29 cellular contexts compared by ENCODE assay signal in the genomic region with DNA sequence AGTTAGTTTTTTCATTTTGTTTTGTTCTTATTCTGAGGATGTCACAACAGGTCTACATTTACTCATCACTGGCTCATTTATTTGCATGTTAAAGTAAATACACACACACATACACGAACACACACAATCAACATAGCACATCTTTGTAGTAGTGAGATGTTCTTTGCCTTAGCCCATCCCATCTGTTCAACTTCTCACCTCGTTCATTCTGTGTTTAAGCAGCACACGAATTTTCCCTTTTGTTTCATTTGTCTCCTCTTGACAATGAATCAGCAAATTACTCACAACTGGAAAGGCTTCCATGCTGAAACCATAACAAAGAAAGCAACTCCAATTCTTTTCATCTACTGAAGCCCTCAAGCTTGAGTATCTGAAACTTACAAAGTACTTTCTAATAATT.
DNase-seq lines count a peak whose midpoint lies in the region; ATAC-seq, FAIRE-seq and TF ChIP-seq lines count a peak whose summit lies in the region.
"Had no signal": no experiment of that assay in that cellular context is flagged by ENCODE, and none has a peak within 500 bp of the region (broad histone marks: within the 10 kb centered on the region; RNA-seq: fewer than 3 reads in every experiment).

No MANE protein-coding gene starts in this region.

- CTCF ChIA-PET in activated CD8-positive, alpha-beta T cell treated with anti-CD3 and anti-CD28 coated beads for 36 hours (lab: Charles Lee) = no interaction called here

- ATAC-seq in activated CD8-positive, alpha-beta T cell treated with anti-CD3 and anti-CD28 coated beads for 36 hours = no peak
- ATAC-seq in stimulated activated naive CD8-positive, alpha-beta T cell treated with anti-CD3 and anti-CD28 coated beads, Interleukin-15, amount 100 ng/mL, for 72 hours = no peak
- ATAC-seq: activated T-cell treated with anti-CD3 and anti-CD28 coated beads, Interleukin-2, amount 50 U/mL, for 4 hours; heart right ventricle; sciatic nerve; stimulated activated memory B cell treated with anti-CD40 and anti-IgM and Interleukin-4, amounts not matched to agents 10 μg/mL and 1 μg/mL and 100 μg/mL, for 72 hours had no signal

- H3K4me3 ChIP-seq in bronchial epithelial cell (ENCODE audit: low read depth, low read length) = no peak overlapping the region
- H3K4me3 ChIP-seq: heart right ventricle, lung, testis had no signal

- no peaks in the 10 kb centered on the region for H3K27me3 ChIP-seq in bronchial epithelial cell (ENCODE audit: control insufficient read depth, insufficient read depth, low read length)
- H3K27me3 ChIP-seq: brain microvascular endothelial cell, heart right ventricle, testis had no signal

- no peak overlapping the region for H3K4me3 Mint-ChIP-seq in activated CD8-positive, alpha-beta T cell treated with anti-CD3 and anti-CD28 coated beads for 36 hours
- no peak overlapping the region for H3K4me3 Mint-ChIP-seq in stimulated activated naive CD8-positive, alpha-beta T cell treated with anti-CD3 and anti-CD28 coated beads, Interleukin-15, amount 100 ng/mL, for 72 hours
- H3K4me3 Mint-ChIP-seq: activated T-cell treated with anti-CD3 and anti-CD28 coated beads, Interleukin-2, amount 50 U/mL, for 4 hours; IgD-negative memory B cell; nephron progenitor cell; stimulated activated memory B cell treated with anti-CD40 and anti-IgM and Interleukin-4, amounts not matched to agents 10 μg/mL and 1 μg/mL and 100 μg/mL, for 72 hours; T-helper 2 cell treated with Interferon-gamma antibody and Interleukin-4, amounts not matched to agents 5 μg/mL and 100 μg/mL, for 36 hours had no signal

- DNase-seq in DMS53 treated with DMSO at 0.1 percent for 48 hours (lab: John Stamatoyannopoulos, UW; ENCODE audit: unreplicated experiment) = peak; percentile 9
- DNase-seq in M059J (ENCODE audit: low read depth) = peak; percentile 16
- DNase-seq in bronchial epithelial cell (ENCODE audit: low read depth) = peak; percentile 95
- peak; percentile 21 for DNase-seq in myocyte (ENCODE audit: low read depth)
- DNase-seq in GM13976 (ENCODE audit: low spot score) = no peak
- DNase-seq in activated CD8-positive, alpha-beta T cell treated with anti-CD3 and anti-CD28 coated beads for 36 hours = no peak
- no peak for DNase-seq in stimulated activated naive CD8-positive, alpha-beta T cell treated with anti-CD3 and anti-CD28 coated beads, Interleukin-15, amount 100 ng/mL, for 72 hours
- DNase-seq in OCI-M2 (lab: John Stamatoyannopoulos, UW; ENCODE audit: unreplicated experiment) = no peak
- DNase-seq: activated CD4-positive, alpha-beta T cell treated with anti-CD3 and anti-CD28 coated beads for 4 hours; activated naive CD4-positive, alpha-beta T cell; activated T-cell treated with anti-CD3 and anti-CD28 coated beads, Interleukin-2, amount 50 U/mL, for 4 hours; brain microvascular endothelial cell; Caco-2; effector CD4-positive, alpha-beta T cell; erythroblast; foreskin fibroblast; heart right ventricle; NCI-H2029 treated with DMSO at 0.1 percent for 48 hours; nephron progenitor cell; posterior cingulate gyrus; SHP77; stimulated activated CD4-positive, alpha-beta T cell treated with anti-CD3 and anti-CD28 coated beads, Interleukin-4, amount 100 ng/mL, for 24 hours; testis had no signal

- H3K9me3 Mint-ChIP-seq in activated CD8-positive, alpha-beta T cell treated with anti-CD3 and anti-CD28 coated beads for 36 hours = no peaks in the 10 kb centered on the region
- H3K9me3 Mint-ChIP-seq in stimulated activated naive CD8-positive, alpha-beta T cell treated with anti-CD3 and anti-CD28 coated beads, Interleukin-15, amount 100 ng/mL, for 72 hours = peaks cover 0 to 5% of the 10 kb centered on the region in 2 donors

- TF ChIP-seq CTCF in bronchial epithelial cell (IDR thresholded peaks at IDR 0.05; ENCODE audit: insufficient read depth, low read length, severe bottlenecking) (no peak), GM13976 (IDR thresholded peaks at IDR 0.05; ENCODE audit: borderline replicate concordance, control extremely low read depth, extremely low read depth, insufficient read depth, missing control alignments) (no peak)
- no peak for TF ChIP-seq CTCF in activated CD8-positive, alpha-beta T cell treated with anti-CD3 and anti-CD28 coated beads for 36 hours (IDR thresholded peaks at IDR 0.05)

- no peaks in the 10 kb centered on the region for H3K27me3 Mint-ChIP-seq in activated CD8-positive, alpha-beta T cell treated with anti-CD3 and anti-CD28 coated beads for 36 hours
- no peaks in the 10 kb centered on the region for H3K27me3 Mint-ChIP-seq in stimulated activated naive CD8-positive, alpha-beta T cell treated with anti-CD3 and anti-CD28 coated beads, Interleukin-15, amount 100 ng/mL, for 72 hours
- H3K27me3 Mint-ChIP-seq: IgD-negative memory B cell; stimulated activated memory B cell treated with anti-CD40 and anti-IgM and Interleukin-4, amounts not matched to agents 10 μg/mL and 1 μg/mL and 100 μg/mL, for 72 hours had no signal

- POLR2A ChIA-PET in activated CD8-positive, alpha-beta T cell treated with anti-CD3 and anti-CD28 coated beads for 36 hours (lab: Charles Lee) = interaction anchor here (0.6 kb wide), 1 partner anchor 190 kb away, joined by 4 read pairs; no protein-coding TSS in a partner anchor

- FAIRE-seq in bronchial epithelial cell (lab: Jason Lieb, UNC) = no peak
- FAIRE-seq: GM12892 had no signal

- H3K27ac Mint-ChIP-seq in activated CD8-positive, alpha-beta T cell treated with anti-CD3 and anti-CD28 coated beads for 36 hours = no peak overlapping the region
- H3K27ac Mint-ChIP-seq in stimulated activated naive CD8-positive, alpha-beta T cell treated with anti-CD3 and anti-CD28 coated beads, Interleukin-15, amount 100 ng/mL, for 72 hours = no peak overlapping the region
- H3K27ac Mint-ChIP-seq: IgD-negative memory B cell; nephron progenitor cell; stimulated activated memory B cell treated with anti-CD40 and anti-IgM and Interleukin-4, amounts not matched to agents 10 μg/mL and 1 μg/mL and 100 μg/mL, for 72 hours; T-helper 2 cell treated with Interferon-gamma antibody and Interleukin-4, amounts not matched to agents 5 μg/mL and 100 μg/mL, for 36 hours had no signal

- intact Hi-C loops in activated CD8-positive, alpha-beta T cell treated with anti-CD3 and anti-CD28 coated beads for 36 hours (cut with micrococcal nuclease) = no loop called here

- H3K36me3 Mint-ChIP-seq in activated CD8-positive, alpha-beta T cell treated with anti-CD3 and anti-CD28 coated beads for 36 hours (ENCODE audit: low read depth) = no peaks in the 10 kb centered on the region
- H3K36me3 Mint-ChIP-seq: stimulated activated memory B cell treated with anti-CD40 and anti-IgM and Interleukin-4, amounts not matched to agents 10 μg/mL and 1 μg/mL and 100 μg/mL, for 72 hours had no signal

- H3K36me3 ChIP-seq in bronchial epithelial cell (ENCODE audit: control insufficient read depth, insufficient read depth, low read length) = no peaks in the 10 kb centered on the region
- H3K36me3 ChIP-seq: brain microvascular endothelial cell, heart right ventricle had no signal

- H3K4me1 Mint-ChIP-seq in activated CD8-positive, alpha-beta T cell treated with anti-CD3 and anti-CD28 coated beads for 36 hours (ENCODE audit: low read depth) = no peaks in the 10 kb centered on the region
- H3K4me1 Mint-ChIP-seq in stimulated activated naive CD8-positive, alpha-beta T cell treated with anti-CD3 and anti-CD28 coated beads, Interleukin-15, amount 100 ng/mL, for 72 hours = no peaks in the 10 kb centered on the region
- H3K4me1 Mint-ChIP-seq: nephron progenitor cell; stimulated activated memory B cell treated with anti-CD40 and anti-IgM and Interleukin-4, amounts not matched to agents 10 μg/mL and 1 μg/mL and 100 μg/mL, for 72 hours had no signal

- in situ Hi-C loops in GM13976 (cut with MboI; ENCODE audit: low sequenced_read_pairs, unreplicated experiment) = no loop called here

Comparison
In these comparisons a context has a peak if more than half of its experiments do, and no peak if none do; other contexts are left out.
1. DNase-seq: peak in DMS53 treated with DMSO at 0.1 percent for 48 hours (single experiment), M059J (single experiment), bronchial epithelial cell (single experiment) and myocyte (single experiment); none in GM13976 (single experiment), activated CD8-positive, alpha-beta T cell treated with anti-CD3 and anti-CD28 coated beads for 36 hours (single experiment), stimulated activated naive CD8-positive, alpha-beta T cell treated with anti-CD3 and anti-CD28 coated beads, Interleukin-15, amount 100 ng/mL, for 72 hours (0 of 2) and OCI-M2 (single experiment).